19 cellular contexts compared by ENCODE assay signal in the genomic region with DNA sequence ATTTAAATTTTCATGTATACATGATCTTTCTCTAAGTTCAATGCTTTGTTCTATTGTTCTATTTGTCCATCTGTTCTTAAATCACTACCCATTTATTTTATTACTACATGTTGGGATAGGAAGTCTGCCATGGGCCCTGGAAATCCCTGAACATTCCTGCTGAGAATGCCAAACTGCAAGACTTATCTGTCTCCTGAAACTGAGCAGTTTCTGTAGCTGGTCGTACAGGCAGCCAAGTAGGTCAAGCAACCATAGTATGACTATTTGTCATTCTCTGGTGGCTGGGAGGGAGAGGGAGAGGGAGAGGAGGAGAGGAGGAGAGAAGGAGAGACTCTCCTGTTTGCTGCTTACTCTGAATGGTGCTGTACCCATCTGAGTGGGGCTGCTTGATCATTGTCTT.
DNase-seq lines count a peak whose midpoint lies in the region; ATAC-seq, FAIRE-seq and TF ChIP-seq lines count a peak whose summit lies in the region.
"Had no signal": no experiment of that assay in that cellular context is flagged by ENCODE, and none has a peak within 500 bp of the region (broad histone marks: within the 10 kb centered on the region; RNA-seq: fewer than 3 reads in every experiment).

No MANE protein-coding gene starts in this region.

- H3K4me3 Mint-ChIP-seq in type B pancreatic cell, result no peak overlapping the region
- H3K4me3 Mint-ChIP-seq: CD4-positive, alpha-beta T cell; stimulated activated effector memory CD8-positive, alpha-beta T cell treated with anti-CD3 and anti-CD28 coated beads, Interleukin-12 subunit alpha, Interleukin-12 subunit beta, amount 100 ng/mL, for 72 hours; T-helper 1 cell treated with Interleukin-12 subunit alpha and Interleukin-12 subunit beta and Interleukin-4 antibody, amounts not matched to agents 30 μg/mL and 1 μg/mL, for 36 hours; WTC11 had no signal

- ATAC-seq in left cardiac atrium, result peak; percentile 38 to 70
- no peak for ATAC-seq in HG02870 (IDR thresholded peaks at IDR 0.05; ENCODE audit: unreplicated experiment)
- ATAC-seq: left lobe of liver; stimulated activated effector memory CD8-positive, alpha-beta T cell treated with anti-CD3 and anti-CD28 coated beads, Interleukin-12 subunit alpha, Interleukin-12 subunit beta, amount 100 ng/mL, for 72 hours; WTC11 had no signal

- no peaks in the 10 kb centered on the region for H3K36me3 Mint-ChIP-seq in type B pancreatic cell
- H3K36me3 Mint-ChIP-seq: stimulated activated effector memory CD8-positive, alpha-beta T cell treated with anti-CD3 and anti-CD28 coated beads, Interleukin-12 subunit alpha, Interleukin-12 subunit beta, amount 100 ng/mL, for 72 hours; WTC11 had no signal

- H3K27me3 ChIP-seq in right atrium auricular region (no peaks in the 10 kb centered on the region), mammary epithelial cell (ENCODE audit: insufficient read depth, low read length) (no peaks in the 10 kb centered on the region)
- H3K27me3 ChIP-seq: ovary had no signal

- no TSS peak for BruUV-seq in mammary epithelial cell (replicated peaks; lab: Mats Ljungman, UMichigan)

- no peak overlapping the region for H3K9ac ChIP-seq in mammary epithelial cell (ENCODE audit: insufficient read depth, low read length)

- DNase-seq in left cardiac atrium (no peak), right atrium auricular region (ENCODE audit: low spot score) (no peak), mammary epithelial cell (peak; percentile 48), fibroblast of the conjunctiva (ENCODE audit: low read depth) (peak; percentile 41), urothelium cell line (ENCODE audit: low spot score) (peak; percentile 7), SHP77 treated with DMSO at 0.1 percent for 48 hours (lab: John Stamatoyannopoulos, UW) (no peak), type B pancreatic cell (ENCODE audit: extremely low spot score, unreplicated experiment) (no peak)
- DNase-seq: CD4-positive, alpha-beta T cell; DMS79 treated with DMSO at 0.1 percent for 48 hours; KBM-7; NCI-H1092 treated with DMSO at 0.1 percent for 48 hours; NCI-H82; ovary; small intestine had no signal

- FAIRE-seq in urothelium cell line (lab: Jason Lieb, UNC), result no peak
- FAIRE-seq: small intestine had no signal

- no peaks in the 10 kb centered on the region for H3K9me3 Mint-ChIP-seq in type B pancreatic cell
- H3K9me3 Mint-ChIP-seq: CD4-positive, alpha-beta T cell; stimulated activated effector memory CD8-positive, alpha-beta T cell treated with anti-CD3 and anti-CD28 coated beads, Interleukin-12 subunit alpha, Interleukin-12 subunit beta, amount 100 ng/mL, for 72 hours; T-helper 1 cell treated with Interleukin-12 subunit alpha and Interleukin-12 subunit beta and Interleukin-4 antibody, amounts not matched to agents 30 μg/mL and 1 μg/mL, for 36 hours; WTC11 had no signal

- no peaks in the 10 kb centered on the region for H4K20me1 ChIP-seq in mammary epithelial cell (ENCODE audit: insufficient read depth, low read length)

- H3K27ac Mint-ChIP-seq in type B pancreatic cell, result no peak overlapping the region
- H3K27ac Mint-ChIP-seq: CD4-positive, alpha-beta T cell; stimulated activated effector memory CD8-positive, alpha-beta T cell treated with anti-CD3 and anti-CD28 coated beads, Interleukin-12 subunit alpha, Interleukin-12 subunit beta, amount 100 ng/mL, for 72 hours; T-helper 1 cell treated with Interleukin-12 subunit alpha and Interleukin-12 subunit beta and Interleukin-4 antibody, amounts not matched to agents 30 μg/mL and 1 μg/mL, for 36 hours; WTC11 had no signal

- H3K4me1 ChIP-seq in right atrium auricular region, result no peaks in the 10 kb centered on the region
- H3K4me1 ChIP-seq in mammary epithelial cell (ENCODE audit: insufficient read depth, low read length), result peaks cover 43% of the 10 kb centered on the region

- WGBS in mammary epithelial cell (ENCODE audit: low coverage, missing lambda C conversion rate), result 67% methylated on average over 1 of the region's 1 CpG

- H2AFZ ChIP-seq in mammary epithelial cell (ENCODE audit: low read depth, low read length), result peak overlapping the region; percentile 67

- H3K4me3 ChIP-seq in right atrium auricular region (no peak overlapping the region), mammary epithelial cell (replicated peaks in 1 of 3; ENCODE audit: insufficient read depth in 1 of 3, low read depth in 2 of 3, low read length in 3 of 3) (no peak overlapping the region)
- H3K4me3 ChIP-seq: ovary had no signal

- in situ Hi-C loops in mammary epithelial cell (cut with MboI; ENCODE audit: low sequenced_read_pairs in 2 of 2), result no loop called here

- H3K4me1 Mint-ChIP-seq in type B pancreatic cell (ENCODE audit: unreplicated experiment), result no peaks in the 10 kb centered on the region
- H3K4me1 Mint-ChIP-seq: stimulated activated effector memory CD8-positive, alpha-beta T cell treated with anti-CD3 and anti-CD28 coated beads, Interleukin-12 subunit alpha, Interleukin-12 subunit beta, amount 100 ng/mL, for 72 hours; WTC11 had no signal

- H3K79me2 ChIP-seq in mammary epithelial cell (ENCODE audit: insufficient read depth, low read length), result no peaks in the 10 kb centered on the region

- H3K9me3 ChIP-seq in right atrium auricular region, result no peaks in the 10 kb centered on the region
- H3K9me3 ChIP-seq in mammary epithelial cell (replicated peaks; ENCODE audit: insufficient read depth, low read length), result no peaks in the 10 kb centered on the region
- H3K9me3 ChIP-seq: ovary had no signal

- TF ChIP-seq CTCF in right atrium auricular region (IDR thresholded peaks at IDR 0.05), result no peak
- TF ChIP-seq CTCF in mammary epithelial cell (conservative IDR thresholded peaks at IDR 0.05 in 1 of 2, IDR thresholded peaks at IDR 0.05 in 1 of 2; ENCODE audit: extremely low read depth in 1 of 2, insufficient read depth in 1 of 2, low read depth in 1 of 2, low read length in 2 of 2), result no peak
- TF ChIP-seq CTCF in type B pancreatic cell (conservative IDR thresholded peaks at IDR 0.05), result no peak

- H3K36me3 ChIP-seq in right atrium auricular region (no peaks in the 10 kb centered on the region), mammary epithelial cell (ENCODE audit: insufficient read depth, low read length) (no peaks in the 10 kb centered on the region)
- H3K36me3 ChIP-seq: ovary had no signal

- H3K4me2 ChIP-seq in mammary epithelial cell (ENCODE audit: insufficient read depth, low read depth, low read length), result no peak overlapping the region

- H3K27ac ChIP-seq in right atrium auricular region (no peak overlapping the region), mammary epithelial cell (ENCODE audit: insufficient read depth, low read depth, low read length) (peak overlapping the region; percentile 78)
- H3K27ac ChIP-seq: ovary had no signal

- dilution Hi-C loops in mammary epithelial cell (cut with HindIII; ENCODE audit: low sequenced_read_pairs), result no loop called here

- peaks cover 12% of the 10 kb centered on the region for H3K27me3 Mint-ChIP-seq in type B pancreatic cell
- H3K27me3 Mint-ChIP-seq: CD4-positive, alpha-beta T cell had no signal

- CTCF ChIA-PET in mammary epithelial cell (lab: Charles Lee; ENCODE audit: low non-redundant PET), result interaction anchor here (0.6 kb wide), 1 partner anchor 675 kb away, joined by 3 read pairs; no protein-coding TSS in a partner anchor

- intact Hi-C loops in left cardiac atrium (cut with DNase I), result no loop called here
- intact Hi-C loops in mammary epithelial cell (cut with micrococcal nuclease), result loop anchor here (5.0 kb wide), 1 partner anchor 52 kb away; no protein-coding TSS in a partner anchor

Comparison
In these comparisons a context has a peak if more than half of its experiments do, and no peak if none do; other contexts are left out.
1. DNase-seq: peak in mammary epithelial cell (single experiment), fibroblast of the conjunctiva (single experiment) and urothelium cell line (single experiment); none in left cardiac atrium (single experiment), right atrium auricular region (single experiment), SHP77 treated with DMSO at 0.1 percent for 48 hours (single experiment) and type B pancreatic cell (single experiment).